In the genomic region with DNA sequence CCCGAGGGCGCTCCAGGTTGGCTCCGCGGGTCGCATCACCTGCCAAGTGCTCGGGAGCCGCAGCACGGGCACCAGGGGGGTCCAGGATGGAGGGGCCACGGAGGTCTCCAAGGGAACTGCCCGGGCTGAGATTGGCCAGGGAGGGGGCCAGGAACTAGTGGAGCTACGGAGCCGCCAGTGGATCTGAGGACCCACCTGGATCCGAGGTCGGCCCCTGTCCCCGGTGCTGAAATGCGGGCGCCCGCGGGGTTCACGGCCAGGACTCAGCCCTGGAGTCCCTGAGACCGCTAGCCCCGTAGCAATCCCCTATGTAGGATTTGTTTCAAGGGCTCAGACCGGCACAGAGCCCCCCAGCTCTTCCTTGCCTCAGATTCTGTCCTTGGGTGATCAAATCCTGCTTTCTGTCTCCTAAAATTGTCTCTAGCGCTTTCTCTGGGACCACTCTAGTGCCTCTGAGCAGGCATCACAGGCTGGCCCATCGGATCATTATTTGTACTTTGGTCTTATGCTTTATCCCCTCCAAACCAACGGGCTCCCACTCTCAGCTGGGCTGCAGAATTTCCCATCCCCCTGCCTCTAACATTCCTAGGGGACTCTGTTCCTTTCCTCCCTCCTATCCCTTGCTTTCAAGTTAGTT, we compare ENCODE assay signal across 18 cellular contexts. TPM values are rescaled to one million over a fixed set of nuclear protein-coding genes. Genes with fewer than 3 reads are reported as not detected.
A peak's percentile ranks its signal among the peaks of the same experiment; 100 is the strongest.
DNase-seq lines count a peak whose midpoint lies in the region; ATAC-seq lines count a peak whose summit lies in the region.
"Had no signal": no experiment of that assay in that cellular context is flagged by ENCODE, and none has a peak within 500 bp of the region (broad histone marks: within the 10 kb centered on the region; RNA-seq: fewer than 3 reads in every experiment).

No MANE protein-coding gene starts in this region.

- no peak overlapping the region for H3K9ac ChIP-seq in GM23248

- H3K36me3 ChIP-seq in GM23248 (ENCODE audit: low read depth) = no peaks in the 10 kb centered on the region

- peaks cover 98% of the 10 kb centered on the region for H3K27me3 Mint-ChIP-seq in activated naive CD4-positive, alpha-beta T cell treated with anti-CD3 and anti-CD28 coated beads, Interleukin-2, amount 10 ng/mL, durations not matched to agents 7 days and 5 days

- no peaks in the 10 kb centered on the region for H3K79me2 ChIP-seq in GM23248 (ENCODE audit: insufficient read depth)

- H3K4me3 ChIP-seq in GM23248 = no peak overlapping the region

- H3K4me3 Mint-ChIP-seq in activated naive CD4-positive, alpha-beta T cell treated with anti-CD3 and anti-CD28 coated beads, Interleukin-2, amount 10 ng/mL, durations not matched to agents 7 days and 5 days = no peak overlapping the region

- no peaks in the 10 kb centered on the region for H3K36me3 Mint-ChIP-seq in activated naive CD4-positive, alpha-beta T cell treated with anti-CD3 and anti-CD28 coated beads, Interleukin-2, amount 10 ng/mL, durations not matched to agents 7 days and 5 days

- CTCF ChIA-PET in activated naive CD4-positive, alpha-beta T cell treated with anti-CD3 and anti-CD28 coated beads, Interleukin-2, amount 10 ng/mL, durations not matched to agents 7 days and 5 days (lab: Charles Lee) = interaction anchor here (0.8 kb wide), 1 partner anchor 63 kb away, joined by 3 read pairs; no protein-coding TSS in a partner anchor

- H2AFZ ChIP-seq in GM23248 = no peak overlapping the region

- in situ Hi-C loops in ACHN (cut with HindIII; ENCODE audit: low pct_ligation_motif_present, low pct_unique_long_range_greater_than_20kb, low sequenced_read_pairs) = no loop called here
- in situ Hi-C loops in GM23248 (cut with MboI) = no loop called here

- no peaks in the 10 kb centered on the region for H3K9me3 Mint-ChIP-seq in activated naive CD4-positive, alpha-beta T cell treated with anti-CD3 and anti-CD28 coated beads, Interleukin-2, amount 10 ng/mL, durations not matched to agents 7 days and 5 days

- no peaks in the 10 kb centered on the region for H3K9me2 ChIP-seq in GM23248 (ENCODE audit: insufficient read depth)

- H4K20me1 ChIP-seq in GM23248 (ENCODE audit: insufficient read depth) = no peaks in the 10 kb centered on the region

- no peaks in the 10 kb centered on the region for H3K4me1 Mint-ChIP-seq in activated naive CD4-positive, alpha-beta T cell treated with anti-CD3 and anti-CD28 coated beads, Interleukin-2, amount 10 ng/mL, durations not matched to agents 7 days and 5 days

- no peak overlapping the region for H3K27ac Mint-ChIP-seq in activated naive CD4-positive, alpha-beta T cell treated with anti-CD3 and anti-CD28 coated beads, Interleukin-2, amount 10 ng/mL, durations not matched to agents 7 days and 5 days

- no peak overlapping the region for H3K4me2 ChIP-seq in GM23248 (ENCODE audit: unreplicated experiment)

- ATAC-seq in GM19035 (IDR thresholded peaks at IDR 0.05; ENCODE audit: unreplicated experiment) = no peak
- no peak for ATAC-seq in GM21717 (IDR thresholded peaks at IDR 0.05; ENCODE audit: unreplicated experiment)
- ATAC-seq: stimulated activated naive CD8-positive, alpha-beta T cell treated with anti-CD3 and anti-CD28 coated beads, Interleukin-15, Interleukin-2, amounts not matched to agents 100 U/mL and 50 U/mL, for 24 hours had no signal

- peaks cover 4% of the 10 kb centered on the region; the same call in 1 of the 2 replicates for H3K4me1 ChIP-seq in GM23248 (ENCODE audit: insufficient read depth)

- 15 to 18% methylated on average over 26 of the region's 26 CpGs for WGBS in GM23248 (ENCODE audit: low coverage in 1 of 2, low lambda C conversion rate in 2 of 2, missing lambda C conversion rate in 2 of 2), 2 experiments

- no peak overlapping the region for H3K27ac ChIP-seq in GM23248
- H3K27ac ChIP-seq: C4-2B had no signal

- H3F3A ChIP-seq in GM23248 (ENCODE audit: insufficient read depth) = no peaks in the 10 kb centered on the region

- H3K9me3 ChIP-seq in GM23248 (ENCODE audit: low read depth) = no peaks in the 10 kb centered on the region

- H3K27me3 ChIP-seq in GM23248 (replicated peaks; ENCODE audit: insufficient read depth) = peaks cover 37% of the 10 kb centered on the region

- DNase-seq in ACHN (peak; percentile 19), GM23248 (peak; percentile 30), left kidney (ENCODE audit: low read depth, low spot score) (peak; percentile 80), anterior cingulate cortex (lab: John Stamatoyannopoulos, UW) (no peak), inferior parietal cortex (ENCODE audit: extremely low spot score) (no peak)
- peak; percentile 62 for DNase-seq in activated naive CD4-positive, alpha-beta T cell treated with anti-CD3 and anti-CD28 coated beads, Interleukin-2, amount 10 ng/mL, durations not matched to agents 7 days and 5 days
- DNase-seq: activated CD8-positive, alpha-beta memory T cell treated with anti-CD3 and anti-CD28 coated beads, Interleukin-2, amount 50 U/mL, for 48 hours; DND-41; Karpas-422; NCI-H1694; NCI-H69; stimulated activated CD4-positive, alpha-beta T cell treated with anti-CD3 and anti-CD28 coated beads, Interleukin-4, amount 100 ng/mL, for 24 hours; stimulated activated naive CD8-positive, alpha-beta T cell treated with anti-CD3 and anti-CD28 coated beads, Interleukin-15, Interleukin-2, amounts not matched to agents 100 U/mL and 50 U/mL, for 24 hours; T-helper 9 cell had no signal

RNA-seq across cellular contexts. Expression of a gene that starts 27.3 kb away (rescaled TPM):
- 100 and 116 TPM in 2 replicates for total RNA-seq in GM23248 (2014; rRNA removed; shearing (Covaris generic))
- 10.5 and 10.7 TPM in 2 replicates for polyA plus RNA-seq in GM23248 (2016; fragmentation: Nextera tagmentation; extraction: Ambion mirVana)

RNA-seq across cellular contexts. Expression of a gene that starts 35.6 kb away (rescaled TPM):
- 633 and 640 TPM in 2 replicates for total RNA-seq in GM23248 (2014; rRNA removed; shearing (Covaris generic))
- polyA plus RNA-seq in GM23248 (2016; fragmentation: Nextera tagmentation; extraction: Ambion mirVana) = 443 and 482 TPM in 2 replicates

RNA-seq across cellular contexts. Expression of a gene that starts 40.2 kb away (rescaled TPM):
- total RNA-seq in GM23248 (2014; rRNA removed; shearing (Covaris generic)) = not detected in 2 replicates
- not detected in 2 replicates for polyA plus RNA-seq in GM23248 (2016; fragmentation: Nextera tagmentation; extraction: Ambion mirVana)
- total RNA-seq: RPMI7951 had no signal

RNA-seq across cellular contexts. Expression of a gene that starts 51.4 kb away (rescaled TPM):
- not detected in 2 replicates for total RNA-seq in GM23248 (2014; rRNA removed; shearing (Covaris generic))
- not detected in 2 replicates for polyA plus RNA-seq in GM23248 (2016; fragmentation: Nextera tagmentation; extraction: Ambion mirVana)
- total RNA-seq: RPMI7951 had no signal

Comparison
In these comparisons a context has a peak if more than half of its experiments do, and no peak if none do; other contexts are left out.
1. DNase-seq: peak in ACHN (single experiment), GM23248 (single experiment), activated naive CD4-positive, alpha-beta T cell treated with anti-CD3 and anti-CD28 coated beads, Interleukin-2, amount 10 ng/mL, durations not matched to agents 7 days and 5 days (single experiment) and left kidney (single experiment); none in anterior cingulate cortex (0 of 58) and inferior parietal cortex (single experiment).